In the genomic region with DNA sequence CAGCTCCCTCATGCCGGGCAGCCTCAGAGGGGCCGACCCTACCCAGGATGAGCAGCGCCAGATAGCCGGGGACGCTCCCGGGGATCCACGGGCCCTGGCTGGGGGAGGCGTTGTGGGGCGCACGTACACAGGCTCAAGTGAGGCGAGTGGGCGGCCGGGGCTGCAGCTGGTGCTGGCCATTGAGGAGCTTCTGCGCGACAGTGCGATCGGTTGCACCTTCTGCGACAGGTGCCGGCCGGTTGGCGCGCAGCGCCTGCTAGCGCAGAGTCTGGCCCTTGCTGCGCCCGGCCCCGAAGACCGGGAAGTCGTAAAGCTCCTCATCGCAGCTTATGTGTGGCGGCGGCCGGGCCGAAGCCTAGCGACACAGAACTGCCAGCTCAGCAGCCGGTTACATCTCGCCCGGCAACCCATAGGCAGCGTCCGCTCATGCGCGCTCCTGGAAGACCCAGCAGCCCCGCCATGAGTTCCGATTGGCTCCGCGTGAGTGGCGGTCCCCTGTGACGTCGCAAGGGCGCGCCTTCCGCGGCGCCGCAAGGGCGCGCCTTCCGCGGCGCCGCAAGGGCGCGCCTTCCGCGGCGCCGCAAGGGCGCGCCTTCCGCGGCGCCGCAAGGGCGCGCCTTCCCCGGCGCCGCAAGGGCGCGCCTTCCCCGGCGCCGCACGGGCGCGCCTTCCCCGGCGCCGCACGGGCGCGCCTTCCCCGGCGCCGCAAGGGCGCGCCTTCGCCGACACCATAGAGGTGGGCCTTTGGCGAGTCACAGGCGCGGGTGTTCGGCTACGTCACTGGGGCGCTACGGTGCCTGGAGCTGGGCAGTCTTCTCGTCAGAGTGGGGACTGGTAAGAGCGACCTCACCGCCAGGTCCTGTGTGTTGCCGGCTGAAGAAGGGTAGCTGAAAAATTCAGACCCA, we compare ENCODE assay signal across 8 cellular contexts.
DNase-seq lines count a peak whose midpoint lies in the region; ATAC-seq and TF ChIP-seq lines count a peak whose summit lies in the region.
"Not testable (repeated sequence)": the region's sequence is repeated elsewhere in the genome, so short reads cannot be mapped to it uniquely, and the experiment has no call there.

No MANE protein-coding gene starts in this region.

- peak overlapping the region; percentile 93 for H3K4me3 ChIP-seq in DOHH2 (ENCODE audit: low read length)
- peak overlapping the region; percentile 69 for H3K4me3 ChIP-seq in PC-9
- peak overlapping the region; percentile 68 for H3K4me3 ChIP-seq in naive thymus-derived CD4-positive, alpha-beta T cell (ENCODE audit: low read length)

- DNase-seq in PC-9, result peak; percentile 80 to 88
- DNase-seq in activated T-cell treated with anti-CD3 and anti-CD28 coated beads, Interleukin-2, amount 50 U/mL, for 4 hours, result peak; percentile 84
- peak; percentile 83 to 97 (median 92) for DNase-seq in naive thymus-derived CD4-positive, alpha-beta T cell

- H2AFZ ChIP-seq in PC-9, result peak overlapping the region; percentile 84

- ATAC-seq in GM21737 (IDR thresholded peaks at IDR 0.05; ENCODE audit: unreplicated experiment), result peak; percentile 99
- peak; percentile 97 for ATAC-seq in activated T-cell treated with anti-CD3 and anti-CD28 coated beads, Interleukin-2, amount 50 U/mL, for 4 hours
- ATAC-seq in esophagus mucosa, result peak; percentile 100
- peak; percentile 98 for ATAC-seq in naive thymus-derived CD4-positive, alpha-beta T cell
- peak; percentile 100 for ATAC-seq in stimulated activated memory B cell treated with anti-CD40 and anti-IgM and Interleukin-4, amounts not matched to agents 10 μg/mL and 1 μg/mL and 100 μg/mL, for 72 hours

- CTCF ChIA-PET in PC-9 (lab: Charles Lee), result not testable (repeated sequence)
- CTCF ChIA-PET in naive thymus-derived CD4-positive, alpha-beta T cell (lab: Charles Lee), result interaction anchor here (0.5 kb wide), 1 partner anchor 547 kb away, joined by 6 read pairs; no protein-coding TSS in a partner anchor

- intact Hi-C loops in PC-9 (cut with micrococcal nuclease; ENCODE audit: unreplicated experiment), result not testable (repeated sequence)
- intact Hi-C loops in naive thymus-derived CD4-positive, alpha-beta T cell (cut with micrococcal nuclease), result loop anchor here (1.0 kb wide), 5 partner anchors 46 to 545 kb away; partner anchors contain the start of genes ZNF25 (in 2 of the 2), ZNF248 (in 1 of the 2), ZNF33A (in 1 of the 2) and ZNF37A (in 1 of the 2)

- H4K20me1 ChIP-seq in DOHH2 (ENCODE audit: control insufficient read depth, insufficient read depth, low read depth, low read length); PC-9 (ENCODE audit: insufficient read depth): not testable (repeated sequence)

- H3K9me3 ChIP-seq in DOHH2 (ENCODE audit: control insufficient read depth, insufficient read depth, low read length); PC-9 (ENCODE audit: insufficient read depth, low read depth); naive thymus-derived CD4-positive, alpha-beta T cell (ENCODE audit: control insufficient read depth in 2 of 3, low read length in 3 of 3): not testable (repeated sequence)

- H3K4me1 ChIP-seq in DOHH2 (ENCODE audit: control insufficient read depth, low read length); PC-9 (replicated peaks; ENCODE audit: insufficient read depth); naive thymus-derived CD4-positive, alpha-beta T cell (ENCODE audit: control insufficient read depth in 2 of 2, insufficient read depth in 2 of 2, low read length in 2 of 2): not testable (repeated sequence)

- not testable (repeated sequence) for TF ChIP-seq EP300 in Ishikawa (IDR thresholded peaks at IDR 0.05; ENCODE audit: borderline replicate concordance)

- BruUV-seq in PC-9 (replicated peaks; lab: Mats Ljungman, UMichigan), result not testable (repeated sequence)

- H3K4me2 ChIP-seq in DOHH2 (ENCODE audit: low read length), result peak overlapping the region; percentile 66
- peak overlapping the region; percentile 71 for H3K4me2 ChIP-seq in PC-9

- not testable (repeated sequence) for H3K36me3 ChIP-seq in DOHH2 (ENCODE audit: control insufficient read depth, low read length); PC-9 (ENCODE audit: low read depth); naive thymus-derived CD4-positive, alpha-beta T cell (ENCODE audit: control insufficient read depth in 2 of 3, insufficient read depth in 3 of 3, low read length in 3 of 3)

- H3K79me2 ChIP-seq in DOHH2 (ENCODE audit: control insufficient read depth, low read length), result peaks cover 13% of the 10 kb centered on the region
- H3K79me2 ChIP-seq in PC-9 (ENCODE audit: low read depth), result not testable (repeated sequence)

- TF ChIP-seq RAD21 in Ishikawa (IDR thresholded peaks at IDR 0.05; ENCODE audit: low read depth), result not testable (repeated sequence)

- H3F3A ChIP-seq in DOHH2 (ENCODE audit: control insufficient read depth, insufficient read depth); PC-9 (ENCODE audit: insufficient read depth, low read depth): not testable (repeated sequence)

- peak overlapping the region; percentile 92 to 99 (median 98) for H3K27ac Mint-ChIP-seq in naive thymus-derived CD4-positive, alpha-beta T cell
- H3K27ac Mint-ChIP-seq in stimulated activated memory B cell treated with anti-CD40 and anti-IgM and Interleukin-4, amounts not matched to agents 10 μg/mL and 1 μg/mL and 100 μg/mL, for 72 hours, result peak overlapping the region; percentile 98

- peak overlapping the region; percentile 93 for H3K4me3 Mint-ChIP-seq in activated T-cell treated with anti-CD3 and anti-CD28 coated beads, Interleukin-2, amount 50 U/mL, for 4 hours
- peak overlapping the region; percentile 84 to 95 (median 89) for H3K4me3 Mint-ChIP-seq in naive thymus-derived CD4-positive, alpha-beta T cell
- H3K4me3 Mint-ChIP-seq in stimulated activated memory B cell treated with anti-CD40 and anti-IgM and Interleukin-4, amounts not matched to agents 10 μg/mL and 1 μg/mL and 100 μg/mL, for 72 hours, result peak overlapping the region; percentile 95

- not testable (repeated sequence) for H3K9me2 ChIP-seq in DOHH2 (replicated peaks; ENCODE audit: control insufficient read depth, low read length); PC-9 (ENCODE audit: insufficient read depth)

- not testable (repeated sequence) for TF ChIP-seq CTCF in DOHH2 (IDR thresholded peaks at IDR 0.05; ENCODE audit: low read depth, low read length, poor library complexity, severe bottlenecking); PC-9 (conservative IDR thresholded peaks at IDR 0.05)

- POLR2A ChIA-PET in PC-9 (lab: Charles Lee; ENCODE audit: unreplicated experiment), result interaction anchor here (0.6 to 0.7 kb wide), 2 partner anchors 393 to 1508 kb away, joined by 4 read pairs; no protein-coding TSS in a partner anchor
- POLR2A ChIA-PET in naive thymus-derived CD4-positive, alpha-beta T cell (lab: Charles Lee), result interaction anchor here (1.2 to 1.4 kb wide), 2 partner anchors 392 to 426 kb away, joined by 3 to 4 read pairs; partner anchors contain the start of genes ZNF25 and ZNF33A

- H3K27me3 ChIP-seq in DOHH2 (ENCODE audit: control insufficient read depth, low read length); PC-9 (ENCODE audit: insufficient read depth, low read depth); naive thymus-derived CD4-positive, alpha-beta T cell (ENCODE audit: control insufficient read depth in 2 of 2, insufficient read depth in 2 of 2, low read length in 2 of 2): not testable (repeated sequence)

- H3K4me1 Mint-ChIP-seq in activated T-cell treated with anti-CD3 and anti-CD28 coated beads, Interleukin-2, amount 50 U/mL, for 4 hours (ENCODE audit: low read depth); naive thymus-derived CD4-positive, alpha-beta T cell; stimulated activated memory B cell treated with anti-CD40 and anti-IgM and Interleukin-4, amounts not matched to agents 10 μg/mL and 1 μg/mL and 100 μg/mL, for 72 hours: not testable (repeated sequence)

- H3K27ac ChIP-seq in DOHH2 (ENCODE audit: low read depth, low read length) (peak overlapping the region; percentile 83), PC-9 (peak overlapping the region; percentile 77)
- peak overlapping the region; percentile 94 for H3K27ac ChIP-seq in naive thymus-derived CD4-positive, alpha-beta T cell (ENCODE audit: low read depth, low read length)

- H3K9me3 Mint-ChIP-seq in activated T-cell treated with anti-CD3 and anti-CD28 coated beads, Interleukin-2, amount 50 U/mL, for 4 hours; naive thymus-derived CD4-positive, alpha-beta T cell; stimulated activated memory B cell treated with anti-CD40 and anti-IgM and Interleukin-4, amounts not matched to agents 10 μg/mL and 1 μg/mL and 100 μg/mL, for 72 hours: not testable (repeated sequence)

- not testable (repeated sequence) for H3K36me3 Mint-ChIP-seq in activated T-cell treated with anti-CD3 and anti-CD28 coated beads, Interleukin-2, amount 50 U/mL, for 4 hours (ENCODE audit: insufficient read depth); naive thymus-derived CD4-positive, alpha-beta T cell; stimulated activated memory B cell treated with anti-CD40 and anti-IgM and Interleukin-4, amounts not matched to agents 10 μg/mL and 1 μg/mL and 100 μg/mL, for 72 hours

- not testable (repeated sequence) for H3K27me3 Mint-ChIP-seq in activated T-cell treated with anti-CD3 and anti-CD28 coated beads, Interleukin-2, amount 50 U/mL, for 4 hours (ENCODE audit: low read depth); naive thymus-derived CD4-positive, alpha-beta T cell; stimulated activated memory B cell treated with anti-CD40 and anti-IgM and Interleukin-4, amounts not matched to agents 10 μg/mL and 1 μg/mL and 100 μg/mL, for 72 hours

TF ChIP-seq in Ishikawa, 13 proteins besides CTCF, POLR2A, EP300 and RAD21:
- TF ChIP-seq TAF1 (IDR thresholded peaks at IDR 0.05; ENCODE audit: low read depth), result peak; percentile 75
- peak; percentile 42; the same call in 1 of the 2 replicates for TF ChIP-seq CREB1 (IDR thresholded peaks at IDR 0.05; ENCODE audit: low read depth)

Comparison
In these comparisons a context has a peak if more than half of its experiments do, and no peak if none do; other contexts are left out.
1. Peak in every context shown above with its lines: DNase-seq, ATAC-seq, H3K4me3 ChIP-seq and H3K27ac ChIP-seq.